ENCODE assay signal across 2 cellular contexts in the genomic region with DNA sequence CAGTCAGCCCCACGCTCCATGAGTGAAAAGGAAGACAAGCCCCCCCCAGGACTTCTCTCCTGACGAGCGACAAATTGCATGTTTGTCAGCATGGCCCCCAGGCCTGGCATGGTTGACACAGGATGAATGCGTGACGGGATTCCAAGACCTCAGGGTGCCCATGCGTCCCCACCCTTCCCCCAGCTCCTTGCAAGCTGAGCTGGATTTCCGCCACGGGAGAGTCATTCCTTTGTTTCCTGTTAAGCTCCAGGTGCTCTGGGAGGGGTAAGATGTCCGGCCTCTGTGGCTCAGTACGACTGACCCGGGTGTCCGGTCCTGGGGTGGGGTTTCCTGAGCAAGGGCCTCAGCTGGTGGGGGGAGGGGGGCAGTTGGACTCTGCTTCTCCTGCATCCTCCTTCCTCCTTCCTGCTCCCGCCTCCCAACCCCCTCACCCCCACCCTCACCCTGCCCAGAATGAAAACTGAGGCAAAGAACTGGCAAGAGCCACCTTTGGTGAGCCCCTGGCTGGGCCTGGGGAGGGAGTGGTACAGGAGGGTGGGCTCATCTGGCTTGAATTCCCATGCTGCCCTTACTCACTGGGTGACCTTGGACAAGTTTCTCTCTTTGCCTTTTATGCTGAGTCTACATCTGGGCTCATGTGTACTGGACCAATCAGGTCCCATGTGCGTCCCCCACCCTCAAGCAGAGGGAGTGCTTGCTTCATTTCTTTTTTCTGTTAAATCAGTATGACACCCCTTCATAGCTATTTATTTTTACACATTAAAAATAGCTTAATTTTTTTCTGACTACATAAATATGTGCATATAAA.
TF ChIP-seq lines count a peak whose summit lies in the region.

No MANE protein-coding gene starts in this region.

TF ChIP-seq in SK-N-SH, 30 proteins besides CTCF, POLR2A, EP300 and RAD21:
- TF ChIP-seq, protein P1, sequence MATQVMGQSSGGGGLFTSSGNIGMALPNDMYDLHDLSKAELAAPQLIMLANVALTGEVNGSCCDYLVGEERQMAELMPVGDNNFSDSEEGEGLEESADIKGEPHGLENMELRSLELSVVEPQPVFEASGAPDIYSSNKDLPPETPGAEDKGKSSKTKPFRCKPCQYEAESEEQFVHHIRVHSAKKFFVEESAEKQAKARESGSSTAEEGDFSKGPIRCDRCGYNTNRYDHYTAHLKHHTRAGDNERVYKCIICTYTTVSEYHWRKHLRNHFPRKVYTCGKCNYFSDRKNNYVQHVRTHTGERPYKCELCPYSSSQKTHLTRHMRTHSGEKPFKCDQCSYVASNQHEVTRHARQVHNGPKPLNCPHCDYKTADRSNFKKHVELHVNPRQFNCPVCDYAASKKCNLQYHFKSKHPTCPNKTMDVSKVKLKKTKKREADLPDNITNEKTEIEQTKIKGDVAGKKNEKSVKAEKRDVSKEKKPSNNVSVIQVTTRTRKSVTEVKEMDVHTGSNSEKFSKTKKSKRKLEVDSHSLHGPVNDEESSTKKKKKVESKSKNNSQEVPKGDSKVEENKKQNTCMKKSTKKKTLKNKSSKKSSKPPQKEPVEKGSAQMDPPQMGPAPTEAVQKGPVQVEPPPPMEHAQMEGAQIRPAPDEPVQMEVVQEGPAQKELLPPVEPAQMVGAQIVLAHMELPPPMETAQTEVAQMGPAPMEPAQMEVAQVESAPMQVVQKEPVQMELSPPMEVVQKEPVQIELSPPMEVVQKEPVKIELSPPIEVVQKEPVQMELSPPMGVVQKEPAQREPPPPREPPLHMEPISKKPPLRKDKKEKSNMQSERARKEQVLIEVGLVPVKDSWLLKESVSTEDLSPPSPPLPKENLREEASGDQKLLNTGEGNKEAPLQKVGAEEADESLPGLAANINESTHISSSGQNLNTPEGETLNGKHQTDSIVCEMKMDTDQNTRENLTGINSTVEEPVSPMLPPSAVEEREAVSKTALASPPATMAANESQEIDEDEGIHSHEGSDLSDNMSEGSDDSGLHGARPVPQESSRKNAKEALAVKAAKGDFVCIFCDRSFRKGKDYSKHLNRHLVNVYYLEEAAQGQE (IDR thresholded peaks at IDR 0.05; ENCODE audit: low read depth, low read length), result no peak
- TF ChIP-seq TEAD4 (IDR thresholded peaks at IDR 0.05; ENCODE audit: borderline replicate concordance, insufficient read depth), result no peak
- no peak for TF ChIP-seq RXRA (IDR thresholded peaks at IDR 0.05; ENCODE audit: borderline replicate concordance, low read depth)
- no peak for TF ChIP-seq TCF12 (IDR thresholded peaks at IDR 0.05)
- no peak for TF ChIP-seq SMC3 (IDR thresholded peaks at IDR 0.05; ENCODE audit: low read depth, low read length)
TF ChIP-seq in SK-N-SH: peak in this region for 0.

TF ChIP-seq in SK-N-SH treated with all-trans-retinoic acid at 6 μM for 48 hours, 23 proteins besides CTCF, POLR2A, EP300 and RAD21 (continued from another document):
- TF ChIP-seq, protein P2, sequence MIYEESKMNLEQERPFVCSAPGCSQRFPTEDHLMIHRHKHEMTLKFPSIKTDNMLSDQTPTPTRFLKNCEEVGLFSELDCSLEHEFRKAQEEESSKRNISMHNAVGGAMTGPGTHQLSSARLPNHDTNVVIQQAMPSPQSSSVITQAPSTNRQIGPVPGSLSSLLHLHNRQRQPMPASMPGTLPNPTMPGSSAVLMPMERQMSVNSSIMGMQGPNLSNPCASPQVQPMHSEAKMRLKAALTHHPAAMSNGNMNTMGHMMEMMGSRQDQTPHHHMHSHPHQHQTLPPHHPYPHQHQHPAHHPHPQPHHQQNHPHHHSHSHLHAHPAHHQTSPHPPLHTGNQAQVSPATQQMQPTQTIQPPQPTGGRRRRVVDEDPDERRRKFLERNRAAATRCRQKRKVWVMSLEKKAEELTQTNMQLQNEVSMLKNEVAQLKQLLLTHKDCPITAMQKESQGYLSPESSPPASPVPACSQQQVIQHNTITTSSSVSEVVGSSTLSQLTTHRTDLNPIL (CRISPR knock-in tag; IDR thresholded peaks at IDR 0.05; ENCODE audit: low read depth), result no peak
- TF ChIP-seq, protein P3, sequence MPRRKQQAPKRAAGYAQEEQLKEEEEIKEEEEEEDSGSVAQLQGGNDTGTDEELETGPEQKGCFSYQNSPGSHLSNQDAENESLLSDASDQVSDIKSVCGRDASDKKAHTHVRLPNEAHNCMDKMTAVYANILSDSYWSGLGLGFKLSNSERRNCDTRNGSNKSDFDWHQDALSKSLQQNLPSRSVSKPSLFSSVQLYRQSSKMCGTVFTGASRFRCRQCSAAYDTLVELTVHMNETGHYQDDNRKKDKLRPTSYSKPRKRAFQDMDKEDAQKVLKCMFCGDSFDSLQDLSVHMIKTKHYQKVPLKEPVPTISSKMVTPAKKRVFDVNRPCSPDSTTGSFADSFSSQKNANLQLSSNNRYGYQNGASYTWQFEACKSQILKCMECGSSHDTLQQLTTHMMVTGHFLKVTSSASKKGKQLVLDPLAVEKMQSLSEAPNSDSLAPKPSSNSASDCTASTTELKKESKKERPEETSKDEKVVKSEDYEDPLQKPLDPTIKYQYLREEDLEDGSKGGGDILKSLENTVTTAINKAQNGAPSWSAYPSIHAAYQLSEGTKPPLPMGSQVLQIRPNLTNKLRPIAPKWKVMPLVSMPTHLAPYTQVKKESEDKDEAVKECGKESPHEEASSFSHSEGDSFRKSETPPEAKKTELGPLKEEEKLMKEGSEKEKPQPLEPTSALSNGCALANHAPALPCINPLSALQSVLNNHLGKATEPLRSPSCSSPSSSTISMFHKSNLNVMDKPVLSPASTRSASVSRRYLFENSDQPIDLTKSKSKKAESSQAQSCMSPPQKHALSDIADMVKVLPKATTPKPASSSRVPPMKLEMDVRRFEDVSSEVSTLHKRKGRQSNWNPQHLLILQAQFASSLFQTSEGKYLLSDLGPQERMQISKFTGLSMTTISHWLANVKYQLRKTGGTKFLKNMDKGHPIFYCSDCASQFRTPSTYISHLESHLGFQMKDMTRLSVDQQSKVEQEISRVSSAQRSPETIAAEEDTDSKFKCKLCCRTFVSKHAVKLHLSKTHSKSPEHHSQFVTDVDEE (CRISPR knock-in tag; IDR thresholded peaks at IDR 0.05), result no peak
- no peak for TF ChIP-seq ISL1 (CRISPR knock-in tag; IDR thresholded peaks at IDR 0.05)
- TF ChIP-seq, protein P4, sequence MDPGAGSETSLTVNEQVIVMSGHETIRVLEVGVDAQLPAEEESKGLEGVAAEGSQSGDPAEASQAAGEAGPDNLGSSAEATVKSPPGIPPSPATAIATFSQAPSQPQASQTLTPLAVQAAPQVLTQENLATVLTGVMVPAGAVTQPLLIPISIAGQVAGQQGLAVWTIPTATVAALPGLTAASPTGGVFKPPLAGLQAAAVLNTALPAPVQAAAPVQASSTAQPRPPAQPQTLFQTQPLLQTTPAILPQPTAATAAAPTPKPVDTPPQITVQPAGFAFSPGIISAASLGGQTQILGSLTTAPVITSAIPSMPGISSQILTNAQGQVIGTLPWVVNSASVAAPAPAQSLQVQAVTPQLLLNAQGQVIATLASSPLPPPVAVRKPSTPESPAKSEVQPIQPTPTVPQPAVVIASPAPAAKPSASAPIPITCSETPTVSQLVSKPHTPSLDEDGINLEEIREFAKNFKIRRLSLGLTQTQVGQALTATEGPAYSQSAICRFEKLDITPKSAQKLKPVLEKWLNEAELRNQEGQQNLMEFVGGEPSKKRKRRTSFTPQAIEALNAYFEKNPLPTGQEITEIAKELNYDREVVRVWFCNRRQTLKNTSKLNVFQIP (CRISPR knock-in tag; IDR thresholded peaks at IDR 0.05; ENCODE audit: borderline replicate concordance, low read depth), result no peak
- no peak for TF ChIP-seq ZC3H10 (CRISPR knock-in tag; IDR thresholded peaks at IDR 0.05)
- TF ChIP-seq ZNF565 (CRISPR knock-in tag; conservative IDR thresholded peaks at IDR 0.05; ENCODE audit: low read depth), result no peak
- TF ChIP-seq OSR1 (CRISPR knock-in tag; IDR thresholded peaks at IDR 0.05), result no peak
- no peak for TF ChIP-seq BACH2 (CRISPR knock-in tag; IDR thresholded peaks at IDR 0.05; ENCODE audit: borderline replicate concordance)
- no peak for TF ChIP-seq ZNF8 (CRISPR knock-in tag; IDR thresholded peaks at IDR 0.05)
- TF ChIP-seq SNAI2 (CRISPR knock-in tag; IDR thresholded peaks at IDR 0.05), result no peak
- TF ChIP-seq, protein P5, sequence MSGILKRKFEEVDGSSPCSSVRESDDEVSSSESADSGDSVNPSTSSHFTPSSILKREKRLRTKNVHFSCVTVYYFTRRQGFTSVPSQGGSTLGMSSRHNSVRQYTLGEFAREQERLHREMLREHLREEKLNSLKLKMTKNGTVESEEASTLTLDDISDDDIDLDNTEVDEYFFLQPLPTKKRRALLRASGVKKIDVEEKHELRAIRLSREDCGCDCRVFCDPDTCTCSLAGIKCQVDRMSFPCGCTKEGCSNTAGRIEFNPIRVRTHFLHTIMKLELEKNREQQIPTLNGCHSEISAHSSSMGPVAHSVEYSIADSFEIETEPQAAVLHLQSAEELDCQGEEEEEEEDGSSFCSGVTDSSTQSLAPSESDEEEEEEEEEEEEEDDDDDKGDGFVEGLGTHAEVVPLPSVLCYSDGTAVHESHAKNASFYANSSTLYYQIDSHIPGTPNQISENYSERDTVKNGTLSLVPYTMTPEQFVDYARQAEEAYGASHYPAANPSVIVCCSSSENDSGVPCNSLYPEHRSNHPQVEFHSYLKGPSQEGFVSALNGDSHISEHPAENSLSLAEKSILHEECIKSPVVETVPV (CRISPR knock-in tag; IDR thresholded peaks at IDR 0.05), result no peak
